Comparison of ENCODE assay signal across 21 cellular contexts in genomic region chr16:9869776-9870175, GRCh38.
DNase-seq lines count a peak whose midpoint lies in the region; ATAC-seq and TF ChIP-seq lines count a peak whose summit lies in the region.
"Had no signal": no experiment of that assay in that cellular context is flagged by ENCODE, and none has a peak within 500 bp of the region (broad histone marks: within the 10 kb centered on the region; RNA-seq: fewer than 3 reads in every experiment).

No MANE protein-coding gene starts in this region.

- H3K27ac ChIP-seq in heart left ventricle (peak overlapping the region in 4 of 12 donors; percentile 4 to 39 (median 30)), right cardiac atrium (ENCODE audit: low read length) (no peak overlapping the region), epithelial cell of prostate (peak overlapping the region; percentile 87)
- H3K27ac ChIP-seq: 22Rv1, BLaER1, C4-2B had no signal

- H3K4me1 ChIP-seq in heart left ventricle (peaks cover 0 to 17% (median 0%) of the 10 kb centered on the region in 12 donors), right cardiac atrium (ENCODE audit: control insufficient read depth, insufficient read depth, low read length) (no peaks in the 10 kb centered on the region)
- H3K4me1 ChIP-seq: BLaER1, Caco-2, HAP-1 had no signal

- no peak overlapping the region for H3K4me3 Mint-ChIP-seq in naive thymus-derived CD8-positive, alpha-beta T cell
- H3K4me3 Mint-ChIP-seq: B cell; CD4-positive, CD25-positive, alpha-beta regulatory T cell; CD8-positive, alpha-beta T cell; HFFc6 had no signal

- no peak for TF ChIP-seq POLR2A in heart left ventricle (IDR thresholded peaks at IDR 0.05)

- H3K36me3 ChIP-seq in heart left ventricle: no peaks in the 10 kb centered on the region
- H3K36me3 ChIP-seq: BLaER1, HAP-1 had no signal

- H3K9me3 ChIP-seq in heart left ventricle (no peaks in the 10 kb centered on the region), right cardiac atrium (ENCODE audit: control insufficient read depth, low read length) (no peaks in the 10 kb centered on the region)
- H3K9me3 ChIP-seq: BLaER1, Caco-2, HAP-1 had no signal

- DNase-seq in heart left ventricle (peak in 3 of 5 donors; percentile 29 to 48 (median 36)), Right ventricle myocardium inferior (ENCODE audit: missing footprints) (no peak), left ventricle myocardium superior (no peak), right cardiac atrium (no peak), epithelial cell of prostate (ENCODE audit: low read depth, low spot score) (no peak)
- DNase-seq in naive thymus-derived CD8-positive, alpha-beta T cell: no peak
- DNase-seq: Caco-2; CD4-positive, CD25-positive, alpha-beta regulatory T cell; CD8-positive, alpha-beta T cell; DMS153; DND-41; GF-D8; GOT3; HFFc6 had no signal

- POLR2A ChIA-PET in naive thymus-derived CD8-positive, alpha-beta T cell (lab: Charles Lee): no interaction called here

- 51 to 70% (median 61%) methylated on average over 3 of the region's 3 CpGs for WGBS in heart left ventricle, 4 donors
- 66% methylated on average over 3 of the region's 3 CpGs for WGBS in right cardiac atrium

- H3K27ac Mint-ChIP-seq in naive thymus-derived CD8-positive, alpha-beta T cell: no peak overlapping the region
- H3K27ac Mint-ChIP-seq: B cell; CD4-positive, CD25-positive, alpha-beta regulatory T cell; CD8-positive, alpha-beta T cell; HFFc6 had no signal

- intact Hi-C loops in heart left ventricle (cut with DNase I): loop anchor here in 1 of 10 donors (10.0 kb wide), 1 partner anchor 55 kb away; no protein-coding TSS in a partner anchor
- intact Hi-C loops in Right ventricle myocardium inferior (cut with DNase I): no loop called here
- intact Hi-C loops in left ventricle myocardium superior (cut with micrococcal nuclease): no loop called here
- intact Hi-C loops in right cardiac atrium (cut with DNase I): no loop called here

- no peaks in the 10 kb centered on the region for H3K27me3 ChIP-seq in heart left ventricle
- no peaks in the 10 kb centered on the region for H3K27me3 ChIP-seq in right cardiac atrium (ENCODE audit: control insufficient read depth, insufficient read depth)
- H3K27me3 ChIP-seq: BLaER1 had no signal

- H3K4me3 ChIP-seq in heart left ventricle (no peak overlapping the region), right cardiac atrium (ENCODE audit: low read length) (no peak overlapping the region)
- H3K4me3 ChIP-seq: BLaER1, HAP-1 had no signal

- H3K36me3 Mint-ChIP-seq in naive thymus-derived CD8-positive, alpha-beta T cell: no peaks in the 10 kb centered on the region
- H3K36me3 Mint-ChIP-seq: CD4-positive, CD25-positive, alpha-beta regulatory T cell; CD8-positive, alpha-beta T cell had no signal

- no peak for TF ChIP-seq CTCF in heart left ventricle (IDR thresholded peaks at IDR 0.05)

- no peaks in the 10 kb centered on the region for H3K4me1 Mint-ChIP-seq in naive thymus-derived CD8-positive, alpha-beta T cell
- H3K4me1 Mint-ChIP-seq: B cell; CD4-positive, CD25-positive, alpha-beta regulatory T cell had no signal

- peaks cover 3 to 9% (median 6%) of the 10 kb centered on the region in 5 donors for H3K27me3 Mint-ChIP-seq in naive thymus-derived CD8-positive, alpha-beta T cell
- H3K27me3 Mint-ChIP-seq: CD4-positive, CD25-positive, alpha-beta regulatory T cell had no signal

- ATAC-seq in heart left ventricle (peak in 1 of 4 donors; percentile 72), Right ventricle myocardium inferior (no peak), left ventricle myocardium superior (peak; percentile 33), right cardiac atrium (no peak), GM18907 (IDR thresholded peaks at IDR 0.05; ENCODE audit: unreplicated experiment) (no peak), HG03520 (IDR thresholded peaks at IDR 0.05; ENCODE audit: unreplicated experiment) (no peak)
- no peak for ATAC-seq in naive thymus-derived CD8-positive, alpha-beta T cell
- ATAC-seq: CD8-positive, alpha-beta T cell had no signal

- peaks cover 0 to 3% (median 0%) of the 10 kb centered on the region in 9 donors for H3K9me3 Mint-ChIP-seq in naive thymus-derived CD8-positive, alpha-beta T cell
- H3K9me3 Mint-ChIP-seq: CD8-positive, alpha-beta T cell had no signal

Comparison
In these comparisons a context has a peak if more than half of its experiments do, and no peak if none do; other contexts are left out.
1. DNase-seq: peak in heart left ventricle (3 of 5); none in Right ventricle myocardium inferior (single experiment), left ventricle myocardium superior (single experiment), right cardiac atrium (0 of 3), epithelial cell of prostate (single experiment) and naive thymus-derived CD8-positive, alpha-beta T cell (0 of 10).